9 cellular contexts compared by ENCODE assay signal in the genomic region with DNA sequence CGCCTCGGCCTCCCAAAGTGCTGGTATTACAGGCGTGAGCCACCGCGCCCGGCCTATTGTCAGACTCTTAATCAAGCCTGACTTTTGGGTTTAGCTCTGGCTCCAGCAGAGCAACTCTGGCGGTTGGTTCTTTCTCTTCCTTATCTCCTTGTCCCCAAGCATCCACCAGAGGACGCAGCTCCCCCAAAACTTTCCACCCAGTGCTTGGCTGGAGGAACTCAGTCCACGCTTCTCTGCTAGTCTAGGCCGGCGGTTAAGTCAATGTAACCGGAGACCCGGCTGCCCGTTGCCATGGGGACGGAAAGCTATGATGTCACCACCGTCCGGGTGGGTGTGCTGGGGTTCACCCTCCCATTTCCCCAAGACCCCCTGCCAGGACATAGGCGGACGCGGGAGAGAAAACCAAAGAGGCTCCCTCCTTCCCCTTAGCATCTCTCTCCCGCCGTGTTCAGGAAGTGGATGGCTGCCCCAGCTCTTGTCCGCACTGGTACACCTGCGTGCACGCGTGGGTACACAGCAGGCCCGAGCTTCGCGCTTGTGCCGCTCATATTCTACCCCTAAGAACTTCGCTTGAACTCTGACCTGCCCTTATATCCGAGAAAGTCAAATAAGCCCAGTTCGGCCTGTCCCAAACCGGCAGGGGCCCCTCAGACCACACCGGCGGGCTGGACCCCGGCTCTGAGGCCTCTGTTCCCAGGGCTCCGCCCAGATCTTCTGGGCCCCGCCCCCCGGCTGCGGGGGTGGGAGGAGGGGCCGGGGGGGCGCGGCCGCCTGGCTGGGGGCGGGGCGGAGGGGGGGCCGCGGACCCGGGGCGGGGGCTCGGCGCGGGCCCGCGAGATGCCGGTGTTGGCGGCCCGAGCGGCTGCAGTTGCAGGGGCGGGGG. TPM values are rescaled to one million over a fixed set of nuclear protein-coding genes. Genes with fewer than 3 reads are reported as not detected.
DNase-seq lines count a peak whose midpoint lies in the region; ATAC-seq and TF ChIP-seq lines count a peak whose summit lies in the region.
"Had no signal": no experiment of that assay in that cellular context is flagged by ENCODE, and none has a peak within 500 bp of the region (broad histone marks: within the 10 kb centered on the region; RNA-seq: fewer than 3 reads in every experiment).

A gene with protein sequence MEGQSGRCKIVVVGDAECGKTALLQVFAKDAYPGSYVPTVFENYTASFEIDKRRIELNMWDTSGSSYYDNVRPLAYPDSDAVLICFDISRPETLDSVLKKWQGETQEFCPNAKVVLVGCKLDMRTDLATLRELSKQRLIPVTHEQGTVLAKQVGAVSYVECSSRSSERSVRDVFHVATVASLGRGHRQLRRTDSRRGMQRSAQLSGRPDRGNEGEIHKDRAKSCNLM (plus strand): TSS at position 825 of the 883 bp plus-strand sequence. CDS start 117 bp downstream, outside the sequence.

- peak within 1 kb of the TSS in 4 of 8 donors; percentile 50 to 76 (median 52) for H3K27ac ChIP-seq in spleen

- DNase-seq in COLO668 (lab: John Stamatoyannopoulos, UW; ENCODE audit: unreplicated experiment) (peak; percentile 65), NCI-H446 treated with DMSO at 0.1 percent for 48 hours (lab: John Stamatoyannopoulos, UW) (peak; percentile 61), cerebellum (ENCODE audit: low spot score) (peak; percentile 88), islet precursor cell (peak; percentile 99), spleen (peak; percentile 91)
- peak; percentile 59 to 70 for DNase-seq in activated CD4-positive, alpha-beta T cell treated with anti-CD3 and anti-CD28 coated beads for 24 hours (ENCODE audit: low read depth in 2 of 2)

- intact Hi-C loops in spleen (cut with DNase I; ENCODE audit: low total_unique reads), result no loop called here

- H3K27me3 ChIP-seq in spleen (replicated peaks in 1 of 7), result no peaks in the 10 kb centered on the region

- H3K9me3 ChIP-seq in spleen, result no peaks in the 10 kb centered on the region

- H3K4me1 ChIP-seq in spleen, result peaks cover 13 to 56% (median 39%) of the 10 kb centered on the region in 6 donors

- no peaks in the 10 kb centered on the region for H3K36me3 ChIP-seq in spleen

- peak; percentile 43 for ATAC-seq in HG02610 (IDR thresholded peaks at IDR 0.05; ENCODE audit: unreplicated experiment)
- no peak for ATAC-seq in HG03095 (IDR thresholded peaks at IDR 0.05; ENCODE audit: unreplicated experiment)

- 0 to 1% (median 1%) methylated on average over 17 to 61 of the region's 61 CpGs for WGBS in spleen, 5 donors

- peak within 1 kb of the TSS; percentile 44 to 83 (median 54) for H3K4me3 ChIP-seq in spleen

- TF ChIP-seq CTCF in spleen (IDR thresholded peaks at IDR 0.05 in 8 of 11, conservative IDR thresholded peaks at IDR 0.05 in 3 of 11), result peak; percentile 27 to 72 (median 61)

- no peak for TF ChIP-seq POLR2A in spleen (IDR thresholded peaks at IDR 0.05)

RNA-seq across cellular contexts. Expression of the gene that starts here (rescaled TPM):
- 8.9 TPM for total RNA-seq in cerebellum
- under 1 TPM; 0.09 to 0.47 (median 0.32) TPM for total RNA-seq in spleen
- under 1 TPM; 0.11 to 0.42 (median 0.17) TPM for polyA plus RNA-seq in spleen
- total RNA-seq: T-helper 1 cell treated with Interleukin-12 subunit alpha and Interleukin-12 subunit beta and Interleukin-4 antibody, amounts not matched to agents 30 ng/mL and 1 ng/mL, for 36 hours had no signal

Comparison
In these comparisons a context has a peak if more than half of its experiments do, and no peak if none do; other contexts are left out.
1. Peak in DNase-seq and H3K4me3 ChIP-seq in spleen; RNA of the gene not detected or under 1 TPM.